In genomic region chr4:118669220-118669619, GRCh38 we compare ENCODE assay signal across 8 cellular contexts. TPM values are rescaled to one million over a fixed set of nuclear protein-coding genes. Genes with fewer than 3 reads are reported as not detected.
DNase-seq lines count a peak whose midpoint lies in the region; TF ChIP-seq lines count a peak whose summit lies in the region.
"Not testable (repeated sequence)": the region's sequence is repeated elsewhere in the genome, so short reads cannot be mapped to it uniquely, and the experiment has no call there.

No MANE protein-coding gene starts in this region.

- DNase-seq in Caco-2 (peak; percentile 67 to 72), LHCN-M2 (ENCODE audit: low read depth) (peak; percentile 71), ecto neural progenitor cell (ENCODE audit: low spot score) (peak; percentile 72), iPS DF 6.9 (ENCODE audit: low read depth, low spot score) (peak; percentile 85), non-pigmented ciliary epithelial cell (ENCODE audit: low read depth) (peak; percentile 47), superior temporal gyrus (ENCODE audit: extremely low spot score) (peak; percentile 38)
- DNase-seq in T-helper 2 cell treated with Interferon-gamma antibody and Interleukin-4, amounts not matched to agents 5 μg/mL and 100 μg/mL, for 36 hours (ENCODE audit: low spot score), result peak; percentile 29
- DNase-seq in activated T-helper 2 cell treated with anti-CD3 and anti-CD28 coated beads, Interferon-gamma antibody, Interleukin-2, Interleukin-4, amounts not matched to agents 10 μg/mL and 5 μg/mL and 100 μg/mL, durations not matched to agents 14 hours and 24 hours and 36 hours (ENCODE audit: low spot score), result peak; percentile 23

- WGBS in iPS DF 6.9 (ENCODE audit: insufficient coverage, insufficient read length), result no CpG with 5 or more reads among the region's 1 CpG

- H3K36me3 Mint-ChIP-seq in Caco-2 (ENCODE audit: insufficient read depth, unreplicated experiment); T-helper 2 cell treated with Interferon-gamma antibody and Interleukin-4, amounts not matched to agents 5 μg/mL and 100 μg/mL, for 36 hours (ENCODE audit: low read depth); activated T-helper 2 cell treated with anti-CD3 and anti-CD28 coated beads, Interferon-gamma antibody, Interleukin-2, Interleukin-4, amounts not matched to agents 10 μg/mL and 5 μg/mL and 100 μg/mL, durations not matched to agents 14 hours and 24 hours and 36 hours (ENCODE audit: low read depth): not testable (repeated sequence)

- not testable (repeated sequence) for H3K27me3 Mint-ChIP-seq in Caco-2 (ENCODE audit: insufficient read depth, unreplicated experiment); T-helper 2 cell treated with Interferon-gamma antibody and Interleukin-4, amounts not matched to agents 5 μg/mL and 100 μg/mL, for 36 hours (ENCODE audit: low read depth); activated T-helper 2 cell treated with anti-CD3 and anti-CD28 coated beads, Interferon-gamma antibody, Interleukin-2, Interleukin-4, amounts not matched to agents 10 μg/mL and 5 μg/mL and 100 μg/mL, durations not matched to agents 14 hours and 24 hours and 36 hours (ENCODE audit: low read depth)

- not testable (repeated sequence) for H3K9me3 ChIP-seq in Caco-2; iPS DF 6.9 (ENCODE audit: control insufficient read depth, insufficient read depth, low read length)

- not testable (repeated sequence) for H3K4me3 ChIP-seq in Caco-2 (ENCODE audit: low read depth, low read length); iPS DF 6.9 (ENCODE audit: low read length)

- POLR2A ChIA-PET in Caco-2 (lab: Charles Lee), result not testable (repeated sequence)

- not testable (repeated sequence) for H3K27me3 ChIP-seq in Caco-2 (replicated peaks; ENCODE audit: control insufficient read depth, insufficient read depth, low read length); iPS DF 6.9 (ENCODE audit: control insufficient read depth, insufficient read depth, low read length)

- not testable (repeated sequence) for TF ChIP-seq CTCF in Caco-2 (IDR thresholded peaks at IDR 0.05; ENCODE audit: insufficient read depth in 1 of 2, low read depth in 1 of 2, low read length in 1 of 2, severe bottlenecking in 1 of 2, unreplicated experiment in 1 of 2)

- H3K27ac ChIP-seq in iPS DF 6.9 (ENCODE audit: low read length), result not testable (repeated sequence)

- H3K9me3 Mint-ChIP-seq in Caco-2 (ENCODE audit: unreplicated experiment); T-helper 2 cell treated with Interferon-gamma antibody and Interleukin-4, amounts not matched to agents 5 μg/mL and 100 μg/mL, for 36 hours; activated T-helper 2 cell treated with anti-CD3 and anti-CD28 coated beads, Interferon-gamma antibody, Interleukin-2, Interleukin-4, amounts not matched to agents 10 μg/mL and 5 μg/mL and 100 μg/mL, durations not matched to agents 14 hours and 24 hours and 36 hours: not testable (repeated sequence)

- H3K4me1 Mint-ChIP-seq in Caco-2 (ENCODE audit: low read depth, unreplicated experiment); T-helper 2 cell treated with Interferon-gamma antibody and Interleukin-4, amounts not matched to agents 5 μg/mL and 100 μg/mL, for 36 hours (ENCODE audit: low read depth); activated T-helper 2 cell treated with anti-CD3 and anti-CD28 coated beads, Interferon-gamma antibody, Interleukin-2, Interleukin-4, amounts not matched to agents 10 μg/mL and 5 μg/mL and 100 μg/mL, durations not matched to agents 14 hours and 24 hours and 36 hours (ENCODE audit: low read depth): not testable (repeated sequence)

- not testable (repeated sequence) for H3K27ac Mint-ChIP-seq in Caco-2 (ENCODE audit: unreplicated experiment); T-helper 2 cell treated with Interferon-gamma antibody and Interleukin-4, amounts not matched to agents 5 μg/mL and 100 μg/mL, for 36 hours; activated T-helper 2 cell treated with anti-CD3 and anti-CD28 coated beads, Interferon-gamma antibody, Interleukin-2, Interleukin-4, amounts not matched to agents 10 μg/mL and 5 μg/mL and 100 μg/mL, durations not matched to agents 14 hours and 24 hours and 36 hours

- CTCF ChIA-PET in Caco-2 (lab: Charles Lee), result not testable (repeated sequence)

- intact Hi-C loops in Caco-2 (cut with micrococcal nuclease; ENCODE audit: unreplicated experiment); activated T-helper 2 cell treated with anti-CD3 and anti-CD28 coated beads, Interferon-gamma antibody, Interleukin-2, Interleukin-4, amounts not matched to agents 10 μg/mL and 5 μg/mL and 100 μg/mL, durations not matched to agents 14 hours and 24 hours and 36 hours (cut with micrococcal nuclease): not testable (repeated sequence)

- H3K4me3 Mint-ChIP-seq in Caco-2 (ENCODE audit: unreplicated experiment); T-helper 2 cell treated with Interferon-gamma antibody and Interleukin-4, amounts not matched to agents 5 μg/mL and 100 μg/mL, for 36 hours; activated T-helper 2 cell treated with anti-CD3 and anti-CD28 coated beads, Interferon-gamma antibody, Interleukin-2, Interleukin-4, amounts not matched to agents 10 μg/mL and 5 μg/mL and 100 μg/mL, durations not matched to agents 14 hours and 24 hours and 36 hours (ENCODE audit: low read depth): not testable (repeated sequence)

- not testable (repeated sequence) for BruUV-seq in Caco-2 (replicated peaks; lab: Mats Ljungman, UMichigan)

- H3K36me3 ChIP-seq in Caco-2 (ENCODE audit: control insufficient read depth, insufficient read depth, low read length); iPS DF 6.9 (ENCODE audit: control insufficient read depth, insufficient read depth, low read length): not testable (repeated sequence)

- not testable (repeated sequence) for H3K4me1 ChIP-seq in Caco-2; iPS DF 6.9 (ENCODE audit: control insufficient read depth, insufficient read depth, low read length)

RNA-seq across cellular contexts. Expression of gene METTL14, which starts 16.0 kb away (rescaled TPM):
- total RNA-seq in Caco-2 (2022) (46.7 and 51.8 TPM in 2 replicates), LHCN-M2 (2014; rRNA removed) (21.9 and 47.6 TPM in 2 replicates)
- polyA plus RNA-seq in LHCN-M2 (2012), result 8.9 TPM
- 43.6 and 48.0 TPM in 2 replicates for total RNA-seq in activated T-helper 2 cell treated with anti-CD3 and anti-CD28 coated beads, Interferon-gamma antibody, Interleukin-2, Interleukin-4, amounts not matched to agents 10 μg/mL and 5 μg/mL and 100 μg/mL, durations not matched to agents 14 hours and 24 hours and 36 hours

Comparison
In these comparisons a context has a peak if more than half of its experiments do, and no peak if none do; other contexts are left out.
1. DNase-seq: peak in every context shown above with its lines; median percentile 85 in iPS DF 6.9; 72 in ecto neural progenitor cell; 71 in LHCN-M2; 70 in Caco-2; 47 in non-pigmented ciliary epithelial cell; 38 in superior temporal gyrus; 29 in T-helper 2 cell treated with Interferon-gamma antibody and Interleukin-4, amounts not matched to agents 5 μg/mL and 100 μg/mL, for 36 hours; 23 in activated T-helper 2 cell treated with anti-CD3 and anti-CD28 coated beads, Interferon-gamma antibody, Interleukin-2, Interleukin-4, amounts not matched to agents 10 μg/mL and 5 μg/mL and 100 μg/mL, durations not matched to agents 14 hours and 24 hours and 36 hours.